ENCODE assay signal across 1 cellular context in the genomic region with DNA sequence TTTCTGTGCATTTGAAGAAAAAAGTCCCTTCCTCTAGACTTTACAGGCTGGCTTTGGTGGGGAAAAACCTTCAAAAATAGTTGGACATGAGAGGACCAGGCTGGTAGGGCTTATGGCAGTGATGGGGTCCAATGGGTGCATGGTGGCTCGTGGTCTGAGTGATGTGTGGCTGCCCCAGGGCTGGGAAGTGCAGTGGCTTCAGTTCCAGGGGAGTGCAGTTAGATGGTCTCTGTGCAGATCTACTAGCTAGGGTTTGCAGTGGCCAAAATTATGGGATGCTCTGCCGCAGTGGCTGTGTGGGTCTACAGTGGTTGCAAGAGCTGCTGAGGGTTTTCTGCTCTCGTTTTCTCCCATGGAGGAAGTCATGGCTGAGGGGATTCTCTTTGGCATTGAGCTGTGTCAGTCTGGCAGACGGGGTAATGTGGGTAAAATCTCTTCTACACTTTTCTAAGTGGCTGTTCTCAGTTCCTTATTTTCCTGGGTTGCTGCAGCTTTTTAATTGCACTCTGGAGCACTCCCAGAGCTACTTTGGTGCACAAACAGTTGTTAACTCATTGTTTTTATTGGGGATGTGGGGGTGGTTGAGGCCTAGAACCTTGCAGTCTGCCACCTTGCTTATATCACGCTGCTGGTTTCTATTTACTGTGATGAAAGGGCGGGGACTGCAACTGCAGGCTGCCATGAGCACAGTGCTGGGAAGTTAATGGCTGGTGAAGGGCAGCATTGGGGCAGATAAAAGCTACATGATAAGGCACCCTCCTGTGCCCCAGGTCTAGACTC.
TF ChIP-seq lines count a peak whose summit lies in the region.

No MANE protein-coding gene starts in this region.

TF ChIP-seq in GM23338, 12 proteins besides CTCF, POLR2A, EP300 and RAD21 (continued from another document):
- TF ChIP-seq ZNF462 (CRISPR knock-in tag; IDR thresholded peaks at IDR 0.05) (no peak), JUNB (IDR thresholded peaks at IDR 0.05; ENCODE audit: unreplicated experiment) (no peak), ZNF331 (CRISPR knock-in tag; IDR thresholded peaks at IDR 0.05; ENCODE audit: low read depth) (no peak), EZH2phosphoT487 (IDR thresholded peaks at IDR 0.05; ENCODE audit: unreplicated experiment) (no peak), ZNF114 (CRISPR knock-in tag; IDR thresholded peaks at IDR 0.05) (no peak), REST (IDR thresholded peaks at IDR 0.05; ENCODE audit: unreplicated experiment) (no peak), NANOG (IDR thresholded peaks at IDR 0.05; ENCODE audit: borderline replicate concordance) (no peak), STAT1 (IDR thresholded peaks at IDR 0.05; ENCODE audit: unreplicated experiment) (no peak)
